Comparison of ENCODE assay signal across 1 cellular context in the genomic region with DNA sequence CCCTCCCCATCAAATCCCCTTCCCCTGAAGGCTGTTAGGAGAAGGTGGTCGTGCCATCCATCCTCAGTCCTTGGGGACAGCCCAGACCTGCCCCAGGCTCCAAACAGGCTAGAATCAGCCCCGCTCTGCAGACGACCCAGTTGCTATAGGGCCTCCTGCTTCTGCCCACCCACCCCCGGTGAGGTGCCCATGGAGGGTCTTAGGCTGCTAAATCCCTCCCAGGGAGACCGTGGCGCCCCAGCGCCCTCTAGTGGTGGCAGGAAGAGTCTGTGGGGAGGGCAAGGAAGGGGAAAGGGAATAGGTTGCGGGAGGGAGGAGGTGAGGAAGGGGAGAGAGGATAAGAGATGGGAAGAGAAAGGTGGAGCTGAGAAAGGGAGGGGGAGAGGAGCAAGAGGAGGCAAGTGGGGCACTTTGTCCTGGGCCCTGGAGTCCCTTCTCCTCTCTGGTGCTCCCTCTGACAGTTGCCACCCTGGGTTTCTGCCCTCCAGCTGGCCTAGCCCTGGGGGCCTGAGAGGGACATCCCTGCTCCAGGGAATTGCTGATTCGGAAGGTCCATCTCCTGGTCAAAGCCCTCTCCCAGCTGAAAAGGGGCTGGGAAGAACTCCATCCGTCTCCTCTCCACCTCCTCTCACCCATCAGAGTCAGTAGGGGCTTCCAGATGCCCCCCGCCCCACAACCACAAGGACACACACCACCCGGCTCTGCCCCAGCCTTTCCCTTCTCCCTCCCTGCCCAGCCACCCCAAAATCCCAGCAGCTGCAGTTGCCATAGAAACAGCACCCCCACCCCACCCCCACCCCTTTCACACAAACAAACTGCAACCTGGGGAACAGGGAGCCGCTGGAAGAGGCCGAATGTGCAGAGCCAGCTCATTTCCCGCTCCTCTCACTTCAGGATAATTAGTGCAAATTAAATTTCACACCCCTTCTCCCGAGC.
TF ChIP-seq lines count a peak whose summit lies in the region.

No MANE protein-coding gene starts in this region.

TF ChIP-seq in H1, 55 proteins besides CTCF, POLR2A, EP300 and RAD21 (continued from another document):
- TF ChIP-seq EGR1 (IDR thresholded peaks at IDR 0.05; ENCODE audit: borderline replicate concordance, low read depth, low read length) = peak; percentile 76
- TF ChIP-seq HDAC2 (IDR thresholded peaks at IDR 0.05; ENCODE audit: borderline replicate concordance in 1 of 2, low read depth in 2 of 2, low read length in 2 of 2) = 0 out of 4 replicates have a peak, but pooled peaks of 1 of the 2 experiments have one; percentile 45
- TF ChIP-seq JUND (IDR thresholded peaks at IDR 0.05; ENCODE audit: low read length) = 0 out of 2 replicates have a peak, but pooled peaks have one; percentile 47
- peak; percentile 75 for TF ChIP-seq CTBP2 (IDR thresholded peaks at IDR 0.05; ENCODE audit: borderline replicate concordance, insufficient read depth, insufficient read length, low read length)
- TF ChIP-seq KDM4A (IDR thresholded peaks at IDR 0.05; ENCODE audit: low read depth, low read length, severe bottlenecking) = no peak
- TF ChIP-seq YY1 (IDR thresholded peaks at IDR 0.05; ENCODE audit: low read depth, low read length) = peak; percentile 57; the same call in 1 of the 2 replicates
- no peak for TF ChIP-seq CBX5 (IDR thresholded peaks at IDR 0.05; ENCODE audit: low read depth, low read length)
- no peak for TF ChIP-seq CREB1 (IDR thresholded peaks at IDR 0.05)
- TF ChIP-seq RXRA (IDR thresholded peaks at IDR 0.05; ENCODE audit: insufficient read depth, low read depth, low read length) = 0 out of 2 replicates have a peak, but pooled peaks have one; percentile 45
